Comparison of ENCODE assay signal across 32 cellular contexts in the genomic region with DNA sequence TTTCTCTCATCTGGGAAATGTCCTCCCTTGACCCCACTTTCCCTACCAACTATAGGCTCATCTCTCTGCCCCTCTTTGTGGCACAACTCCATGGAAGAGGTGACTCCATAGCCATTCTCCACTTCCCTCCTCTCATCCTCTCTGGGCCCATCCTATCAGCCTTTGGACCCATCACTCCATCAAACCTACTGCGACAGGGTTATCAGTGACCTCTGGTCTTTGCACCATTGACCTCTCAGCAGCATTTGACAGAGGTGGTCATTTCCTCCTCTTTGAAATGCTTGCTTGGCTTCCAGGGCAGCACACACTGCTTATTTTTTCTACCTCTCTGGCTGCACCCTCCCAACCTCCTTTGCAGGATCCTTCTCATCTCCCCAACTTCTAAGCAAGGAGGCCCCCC.
"Had no signal": no experiment of that assay in that cellular context is flagged by ENCODE, and none has a peak within 500 bp of the region (broad histone marks: within the 10 kb centered on the region; RNA-seq: fewer than 3 reads in every experiment).

No MANE protein-coding gene starts in this region.

- H3K27me3 ChIP-seq: ascending aorta, body of pancreas, brain microvascular endothelial cell, cardiac muscle cell had no signal

- H3K4me3 ChIP-seq: adrenal gland, ascending aorta, body of pancreas, breast epithelium, cardiac muscle cell had no signal

- H3K9me3 ChIP-seq: adrenal gland, ascending aorta, body of pancreas, breast epithelium had no signal

- ATAC-seq: activated naive CD4-positive, alpha-beta T cell treated with anti-CD3 and anti-CD28 coated beads, Interleukin-2, amount 50 U/mL, for 72 hours; activated naive CD8-positive, alpha-beta T cell treated with anti-CD3 and anti-CD28 coated beads, Interleukin-2, amount 50 U/mL, for 24 hours; activated T-cell treated with anti-CD3 and anti-CD28 coated beads, Interleukin-2, amount 50 U/mL, for 4 hours; activated T-cell treated with anti-CD3 and anti-CD28 coated beads, Interleukin-2, amount 50 U/mL, for 72 hours; activated T-helper 17 cell treated with anti-CD3 and anti-CD28 coated beads, Interleukin-2, amount 50 U/mL, for 72 hours; body of pancreas had no signal

- H3K36me3 ChIP-seq: adrenal gland, ascending aorta, brain microvascular endothelial cell, breast epithelium, cardiac muscle cell had no signal

- FAIRE-seq: astrocyte, bronchial epithelial cell had no signal

- H3K4me1 ChIP-seq: adrenal gland, ascending aorta, body of pancreas, breast epithelium had no signal

- H3K27ac ChIP-seq: adrenal gland, ascending aorta, body of pancreas, brain microvascular endothelial cell, breast epithelium, cardiac muscle cell had no signal

- DNase-seq: activated effector memory CD4-positive, alpha-beta T cell treated with anti-CD3 and anti-CD28 coated beads, Interleukin-2, amount 50 U/mL, for 16 hours; activated effector memory CD4-positive, alpha-beta T cell treated with Interleukin-2 at 50 U/mL for 16 hours; activated gamma-delta T cell; activated gamma-delta T cell treated with Interleukin-2 at 50 U/mL for 16 hours; activated naive CD4-positive, alpha-beta T cell; activated naive CD4-positive, alpha-beta T cell treated with anti-CD3 and anti-CD28 coated beads for 36 hours; activated naive CD4-positive, alpha-beta T cell treated with anti-CD3 and anti-CD28 coated beads, Interleukin-2, amount 10 ng/mL, durations not matched to agents 7 days and 5 days; activated naive CD4-positive, alpha-beta T cell treated with anti-CD3 and anti-CD28 coated beads, Interleukin-2, amount 50 U/mL, for 16 hours; activated naive CD4-positive, alpha-beta T cell treated with Interleukin-2 at 50 U/mL for 16 hours; activated naive CD8-positive, alpha-beta T cell treated with anti-CD3 and anti-CD28 coated beads for 36 hours; activated naive CD8-positive, alpha-beta T cell treated with anti-CD3 and anti-CD28 coated beads, Interleukin-2, amount 10 ng/mL, durations not matched to agents 7 days and 5 days; activated naive CD8-positive, alpha-beta T cell treated with anti-CD3 and anti-CD28 coated beads, Interleukin-2, amount 50 U/mL, for 24 hours; activated T-cell treated with anti-CD3 and anti-CD28 coated beads, Interleukin-2, amount 50 U/mL, for 24 hours; activated T-cell treated with anti-CD3 and anti-CD28 coated beads, Interleukin-2, amount 50 U/mL, for 4 hours; activated T-cell treated with anti-CD3 and anti-CD28 coated beads, Interleukin-2, amount 50 U/mL, for 48 hours; activated T-cell treated with anti-CD3 and anti-CD28 coated beads, Interleukin-2, amount 50 U/mL, for 72 hours; adrenal gland; amniotic stem cell; anterior cingulate cortex; aorta; body of pancreas; brain microvascular endothelial cell; caudate nucleus; central memory CD4-positive, alpha-beta T cell; cerebellar nuclear complex had no signal
